In the genomic region with DNA sequence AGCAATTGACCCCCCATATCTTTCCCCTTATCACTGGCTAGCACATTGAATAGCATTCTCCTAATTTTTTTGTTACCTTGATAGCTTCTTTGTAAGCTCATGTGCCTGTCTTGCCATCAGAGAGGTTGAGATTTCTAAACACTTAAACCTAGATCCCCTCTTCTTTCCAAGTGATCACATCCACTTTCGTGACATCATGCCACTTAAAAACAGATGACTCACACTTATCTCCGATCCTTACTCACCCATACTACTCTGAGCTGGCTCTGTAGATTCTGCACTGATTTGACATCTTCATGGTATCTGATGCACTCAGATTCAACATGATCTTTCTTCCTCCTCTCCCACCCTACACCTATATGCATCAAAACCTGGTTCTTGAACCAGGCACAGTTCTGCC, we compare ENCODE assay signal across 16 cellular contexts. TPM values are rescaled to one million over a fixed set of nuclear protein-coding genes. Genes with fewer than 3 reads are reported as not detected.
DNase-seq lines count a peak whose midpoint lies in the region; ATAC-seq and TF ChIP-seq lines count a peak whose summit lies in the region.
"Had no signal": no experiment of that assay in that cellular context is flagged by ENCODE, and none has a peak within 500 bp of the region (broad histone marks: within the 10 kb centered on the region; RNA-seq: fewer than 3 reads in every experiment).

No MANE protein-coding gene starts in this region.

- H3K9me2 ChIP-seq in GM23248 (ENCODE audit: insufficient read depth) (no peaks in the 10 kb centered on the region), SK-N-SH (no peaks in the 10 kb centered on the region)

- H3K4me2 ChIP-seq in GM23248 (ENCODE audit: unreplicated experiment): no peak overlapping the region
- H3K4me2 ChIP-seq in SK-N-SH: no peak overlapping the region

- H3K36me3 ChIP-seq in GM23248 (ENCODE audit: low read depth) (no peaks in the 10 kb centered on the region), SK-N-SH (replicated peaks in 1 of 2; ENCODE audit: control insufficient read depth in 1 of 2, insufficient read depth in 2 of 2, low read length in 1 of 2) (no peaks in the 10 kb centered on the region)
- H3K36me3 ChIP-seq: esophagus squamous epithelium, stomach had no signal

- H3K4me1 ChIP-seq in GM23248 (ENCODE audit: insufficient read depth) (0 out of 2 replicates have a peak, but pooled peaks cover 7% of the 10 kb centered on the region), SK-N-SH (ENCODE audit: control insufficient read depth in 1 of 2, insufficient read depth in 2 of 2, low read depth in 1 of 2, low read length in 1 of 2) (no peaks in the 10 kb centered on the region)
- H3K4me1 ChIP-seq: esophagus squamous epithelium, stomach had no signal

- ATAC-seq in GM18907 (IDR thresholded peaks at IDR 0.05; ENCODE audit: unreplicated experiment): no peak

- DNase-seq in AG04449 (ENCODE audit: low read depth, low spot score) (peak; percentile 21), GM23248 (peak; percentile 84), SK-N-SH (peak; percentile 7), fibroblast of villous mesenchyme (ENCODE audit: low read depth) (peak; percentile 35), DMS79 treated with DMSO at 0.1 percent for 48 hours (lab: John Stamatoyannopoulos, UW) (no peak), NCI-H2196 (lab: John Stamatoyannopoulos, UW; ENCODE audit: unreplicated experiment) (no peak), cortex of kidney (lab: John Stamatoyannopoulos, UW) (no peak)
- DNase-seq: activated CD4-positive, alpha-beta T cell treated with anti-CD3 and anti-CD28 coated beads, Interleukin-2, amount 50 U/mL, for 4 hours; activated naive CD4-positive, alpha-beta T cell; cerebellar nuclear complex; esophagus squamous epithelium; immature natural killer cell; Kasumi-1; NCI-H226; stomach had no signal

- H3K9me3 ChIP-seq in GM23248 (ENCODE audit: low read depth): no peaks in the 10 kb centered on the region
- H3K9me3 ChIP-seq in SK-N-SH: no peaks in the 10 kb centered on the region
- H3K9me3 ChIP-seq: esophagus squamous epithelium had no signal

- TF ChIP-seq RAD21 in SK-N-SH (IDR thresholded peaks at IDR 0.05; ENCODE audit: low read length): no peak

- H3F3A ChIP-seq in GM23248 (ENCODE audit: insufficient read depth): no peaks in the 10 kb centered on the region
- H3F3A ChIP-seq in SK-N-SH (replicated peaks; ENCODE audit: insufficient read depth): no peaks in the 10 kb centered on the region

- H3K9ac ChIP-seq in GM23248 (no peak overlapping the region), SK-N-SH (no peak overlapping the region)

- H4K20me1 ChIP-seq in GM23248 (ENCODE audit: insufficient read depth): no peaks in the 10 kb centered on the region
- H4K20me1 ChIP-seq in SK-N-SH (ENCODE audit: insufficient read depth): no peaks in the 10 kb centered on the region

- H2AFZ ChIP-seq in GM23248: no peak overlapping the region
- no peak overlapping the region for H2AFZ ChIP-seq in SK-N-SH (ENCODE audit: low read depth)

- H3K79me2 ChIP-seq in GM23248 (ENCODE audit: insufficient read depth): no peaks in the 10 kb centered on the region
- no peaks in the 10 kb centered on the region for H3K79me2 ChIP-seq in SK-N-SH (ENCODE audit: insufficient read depth)

- in situ Hi-C loops in GM23248 (cut with MboI): no loop called here

- WGBS in GM23248 (ENCODE audit: low coverage in 1 of 2, low lambda C conversion rate in 2 of 2, missing lambda C conversion rate in 2 of 2), 2 experiments: 4 to 6% methylated on average over 2 of the region's 2 CpGs
- WGBS in SK-N-SH (ENCODE audit: low lambda C conversion rate): 4% methylated on average over 2 of the region's 2 CpGs

- TF ChIP-seq EP300 in SK-N-SH (IDR thresholded peaks at IDR 0.05; ENCODE audit: borderline replicate concordance in 1 of 2, low read depth in 1 of 2, low read length in 1 of 2): no peak

- H3K27me3 ChIP-seq in GM23248 (replicated peaks; ENCODE audit: insufficient read depth) (no peaks in the 10 kb centered on the region), SK-N-SH (ENCODE audit: insufficient read depth) (no peaks in the 10 kb centered on the region)
- H3K27me3 ChIP-seq: esophagus squamous epithelium, stomach had no signal

- H3K4me3 ChIP-seq in AG04449 (ENCODE audit: low read depth, low read length) (no peak overlapping the region), GM23248 (no peak overlapping the region), SK-N-SH (ENCODE audit: low read depth in 2 of 2, low read length in 1 of 2) (no peak overlapping the region), fibroblast of villous mesenchyme (ENCODE audit: low read depth, low read length) (no peak overlapping the region)
- H3K4me3 ChIP-seq: esophagus squamous epithelium, stomach had no signal

- H3K27ac ChIP-seq in GM23248 (no peak overlapping the region), SK-N-SH (ENCODE audit: low read depth in 2 of 2, low read length in 1 of 2) (no peak overlapping the region)
- H3K27ac ChIP-seq: esophagus squamous epithelium, stomach had no signal

- TF ChIP-seq CTCF in AG04449 (IDR thresholded peaks at IDR 0.05; ENCODE audit: insufficient read depth, low read length, missing control alignments) (no peak), SK-N-SH (IDR thresholded peaks at IDR 0.05) (no peak), fibroblast of villous mesenchyme (IDR thresholded peaks at IDR 0.05; ENCODE audit: insufficient read depth, low read depth, low read length) (no peak)

- POLR2A ChIA-PET in AG04449 (lab: Yijun Ruan, JAX): interaction anchor here (1.4 kb wide), 1 partner anchor 10 kb away, joined by 4 read pairs; a partner anchor contains a TSS
- POLR2A ChIA-PET in SK-N-SH (lab: Yijun Ruan, JAX): no interaction called here

- CTCF ChIA-PET in AG04449 (lab: Yijun Ruan, JAX): interaction anchor here (1.4 to 1.7 kb wide), 2 partner anchors 9 to 12 kb away, joined by 4 read pairs; no protein-coding TSS in a partner anchor
- CTCF ChIA-PET in SK-N-SH (lab: Yijun Ruan, JAX): interaction anchor here (1.0 to 1.5 kb wide), 2 partner anchors 9 to 11 kb away, joined by 3 to 4 read pairs; a partner anchor contains a TSS

TF ChIP-seq in SK-N-SH, 30 proteins besides CTCF, POLR2A, EP300 and RAD21:
- TF ChIP-seq FOSL2 (IDR thresholded peaks at IDR 0.05; ENCODE audit: borderline replicate concordance, low read depth) (peak; percentile 53; the same call in 1 of the 2 replicates), JUND (IDR thresholded peaks at IDR 0.05) (peak; percentile 47; the same call in 1 of the 2 replicates), SIN3A (IDR thresholded peaks at IDR 0.05; ENCODE audit: borderline replicate concordance, low read depth, low read length) (no peak)

RNA-seq across cellular contexts. Expression of a gene that starts 10.5 kb away (rescaled TPM):
- 0.89 and 1.1 TPM in 2 replicates for total RNA-seq in GM23248 (2014; rRNA removed; shearing (Covaris generic))
- polyA plus RNA-seq in GM23248 (2016; fragmentation: Nextera tagmentation; extraction: Ambion mirVana): 0.70 and 0.86 TPM in 2 replicates
- polyA plus RNA-seq in SK-N-SH (2012; rRNA removed): 0.54 and 0.60 TPM in 2 replicates
- polyA plus RNA-seq in SK-N-SH (2012; cell fraction: cytosol; rRNA removed): 0.76 and 0.77 TPM in 2 replicates
- polyA plus RNA-seq in SK-N-SH (2012; cell fraction: nucleus; rRNA removed): 0.60 and 1.8 TPM in 2 replicates
- total RNA-seq in fibroblast of villous mesenchyme: 0.32 and 0.43 TPM in 2 replicates

RNA-seq across cellular contexts. Expression of a gene that starts 10.8 kb away (rescaled TPM):
- 2.1 and 2.5 TPM in 2 replicates for total RNA-seq in GM23248 (2014; rRNA removed; shearing (Covaris generic))
- polyA plus RNA-seq in GM23248 (2016; fragmentation: Nextera tagmentation; extraction: Ambion mirVana): 1.9 and 2.4 TPM in 2 replicates
- 0.95 and 1.6 TPM in 2 replicates for polyA plus RNA-seq in SK-N-SH (2012; rRNA removed)
- 1.8 and 2.0 TPM in 2 replicates for polyA plus RNA-seq in SK-N-SH (2012; cell fraction: cytosol; rRNA removed)
- polyA plus RNA-seq in SK-N-SH (2012; cell fraction: nucleus; rRNA removed): 0.36 and 1.3 TPM in 2 replicates
- 3.0 and 3.9 TPM in 2 replicates for total RNA-seq in fibroblast of villous mesenchyme

Comparison
In these comparisons a context has a peak if more than half of its experiments do, and no peak if none do; other contexts are left out.
1. DNase-seq: peak in AG04449 (single experiment), GM23248 (single experiment), SK-N-SH (single experiment) and fibroblast of villous mesenchyme (single experiment); none in DMS79 treated with DMSO at 0.1 percent for 48 hours (single experiment), NCI-H2196 (single experiment) and cortex of kidney (single experiment).